27 cellular contexts compared by ENCODE assay signal in the genomic region with DNA sequence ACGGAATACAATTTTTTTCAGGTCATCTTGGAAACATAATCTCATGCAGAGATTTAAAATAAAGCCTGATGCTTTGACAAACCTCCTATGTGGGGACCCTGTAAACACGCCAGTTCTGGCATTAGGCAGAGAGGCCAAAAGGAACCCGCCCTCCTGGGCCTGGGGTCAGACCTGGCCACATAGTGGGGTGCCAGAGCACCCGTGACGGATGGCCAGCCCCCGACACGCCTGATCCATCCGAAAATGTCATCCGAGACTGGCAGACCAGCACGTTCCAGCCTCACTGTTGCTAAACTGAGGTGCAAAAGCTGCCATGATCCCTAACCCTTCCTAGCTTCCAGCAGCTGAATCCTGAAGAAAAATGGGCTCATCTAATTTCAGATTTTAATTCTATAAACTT.
"Had no signal": no experiment of that assay in that cellular context is flagged by ENCODE, and none has a peak within 500 bp of the region (broad histone marks: within the 10 kb centered on the region; RNA-seq: fewer than 3 reads in every experiment).

No MANE protein-coding gene starts in this region.

- H3K27ac Mint-ChIP-seq: dendritic cell treated with granulocyte-macrophage colony-stimulating factor and Interleukin-4, amounts not matched to agents 40 ng/mL and 50 ng/mL, for 4 days; naive thymus-derived CD4-positive, alpha-beta T cell; nephron; neural progenitor cell; stimulated activated naive B cell treated with anti-CD40 and anti-IgM and Interleukin-4, amounts not matched to agents 10 μg/mL and 1 μg/mL and 100 μg/mL, for 72 hours; stimulated activated naive CD8-positive, alpha-beta T cell treated with anti-CD3 and anti-CD28 coated beads, Interleukin-15, Interleukin-2, amounts not matched to agents 100 ng/mL and 50 ng/mL, for 24 hours had no signal

- DNase-seq: effector memory CD4-positive, alpha-beta T cell; foreskin keratinocyte; left cardiac atrium; left lung; mesenchymal stem cell; midbrain; naive thymus-derived CD4-positive, alpha-beta T cell; nucleus accumbens; ovary; psoas muscle; right cardiac atrium; stimulated activated CD4-positive, alpha-beta T cell treated with anti-CD3 and anti-CD28 coated beads, Interleukin-15, amount 100 ng/mL, for 24 hours; stimulated activated CD4-positive, alpha-beta T cell treated with anti-CD3 and anti-CD28 coated beads, Interleukin-2, amount 100 ng/mL, for 48 hours; stimulated activated naive B cell treated with anti-CD40 and anti-IgM and Interleukin-4, amounts not matched to agents 10 μg/mL and 1 μg/mL and 100 μg/mL, for 72 hours; transverse colon; upper lobe of right lung had no signal

- H3K27ac ChIP-seq: esophagus muscularis mucosa, foreskin keratinocyte, gastroesophageal sphincter, heart left ventricle, hepatocyte, left lung, neural progenitor cell, ovary, psoas muscle, skin epidermis, suprapubic skin, transverse colon, upper lobe of right lung, vagina had no signal

- H3K4me2 ChIP-seq: hepatocyte, neural progenitor cell had no signal

- H3K9ac ChIP-seq: neural progenitor cell had no signal

- H3K9me3 Mint-ChIP-seq: neural progenitor cell had no signal

- H3K9me3 ChIP-seq: esophagus muscularis mucosa, gastroesophageal sphincter, left lung, ovary, psoas muscle, suprapubic skin, transverse colon, upper lobe of right lung, vagina had no signal

- H3K4me3 ChIP-seq: esophagus muscularis mucosa, gastroesophageal sphincter, heart left ventricle, hepatocyte, left lung, neural progenitor cell, ovary, psoas muscle, skin epidermis, suprapubic skin, transverse colon, upper lobe of right lung, vagina had no signal

- H3K79me2 ChIP-seq: hepatocyte had no signal

- H2AFZ ChIP-seq: hepatocyte, neural progenitor cell had no signal

- H3K4me3 Mint-ChIP-seq: dendritic cell treated with granulocyte-macrophage colony-stimulating factor and Interleukin-4, amounts not matched to agents 40 ng/mL and 50 ng/mL, for 4 days; naive thymus-derived CD4-positive, alpha-beta T cell; nephron; neural progenitor cell; stimulated activated naive B cell treated with anti-CD40 and anti-IgM and Interleukin-4, amounts not matched to agents 10 μg/mL and 1 μg/mL and 100 μg/mL, for 72 hours; stimulated activated naive CD8-positive, alpha-beta T cell treated with anti-CD3 and anti-CD28 coated beads, Interleukin-15, Interleukin-2, amounts not matched to agents 100 ng/mL and 50 ng/mL, for 24 hours had no signal

- H3K36me3 Mint-ChIP-seq: naive thymus-derived CD4-positive, alpha-beta T cell; neural progenitor cell; stimulated activated naive B cell treated with anti-CD40 and anti-IgM and Interleukin-4, amounts not matched to agents 10 μg/mL and 1 μg/mL and 100 μg/mL, for 72 hours had no signal

- H3K4me1 Mint-ChIP-seq: naive thymus-derived CD4-positive, alpha-beta T cell; nephron; neural progenitor cell; stimulated activated naive B cell treated with anti-CD40 and anti-IgM and Interleukin-4, amounts not matched to agents 10 μg/mL and 1 μg/mL and 100 μg/mL, for 72 hours had no signal

- ATAC-seq: foreskin keratinocyte; gastroesophageal sphincter; heart left ventricle; left cardiac atrium; left lung; naive thymus-derived CD4-positive, alpha-beta T cell; psoas muscle; right cardiac atrium; stimulated activated naive B cell treated with anti-CD40 and anti-IgM and Interleukin-4, amounts not matched to agents 10 μg/mL and 1 μg/mL and 100 μg/mL, for 72 hours; upper lobe of right lung had no signal

- H3K4me1 ChIP-seq: esophagus muscularis mucosa, foreskin keratinocyte, gastroesophageal sphincter, heart left ventricle, left lung, neural progenitor cell, psoas muscle, suprapubic skin, transverse colon, upper lobe of right lung, vagina had no signal

- H3K27me3 ChIP-seq: foreskin keratinocyte, left lung, neural progenitor cell, ovary, transverse colon, upper lobe of right lung, vagina had no signal

- H3K36me3 ChIP-seq: esophagus muscularis mucosa, gastroesophageal sphincter, heart left ventricle, left lung, neural progenitor cell, ovary, suprapubic skin, transverse colon, upper lobe of right lung, vagina had no signal

- H3K27me3 Mint-ChIP-seq: dendritic cell treated with granulocyte-macrophage colony-stimulating factor and Interleukin-4, amounts not matched to agents 40 ng/mL and 50 ng/mL, for 4 days; stimulated activated naive B cell treated with anti-CD40 and anti-IgM and Interleukin-4, amounts not matched to agents 10 μg/mL and 1 μg/mL and 100 μg/mL, for 72 hours; stimulated activated naive CD8-positive, alpha-beta T cell treated with anti-CD3 and anti-CD28 coated beads, Interleukin-15, Interleukin-2, amounts not matched to agents 100 ng/mL and 50 ng/mL, for 24 hours had no signal
